ENCODE assay signal across 2 cellular contexts in the genomic region with DNA sequence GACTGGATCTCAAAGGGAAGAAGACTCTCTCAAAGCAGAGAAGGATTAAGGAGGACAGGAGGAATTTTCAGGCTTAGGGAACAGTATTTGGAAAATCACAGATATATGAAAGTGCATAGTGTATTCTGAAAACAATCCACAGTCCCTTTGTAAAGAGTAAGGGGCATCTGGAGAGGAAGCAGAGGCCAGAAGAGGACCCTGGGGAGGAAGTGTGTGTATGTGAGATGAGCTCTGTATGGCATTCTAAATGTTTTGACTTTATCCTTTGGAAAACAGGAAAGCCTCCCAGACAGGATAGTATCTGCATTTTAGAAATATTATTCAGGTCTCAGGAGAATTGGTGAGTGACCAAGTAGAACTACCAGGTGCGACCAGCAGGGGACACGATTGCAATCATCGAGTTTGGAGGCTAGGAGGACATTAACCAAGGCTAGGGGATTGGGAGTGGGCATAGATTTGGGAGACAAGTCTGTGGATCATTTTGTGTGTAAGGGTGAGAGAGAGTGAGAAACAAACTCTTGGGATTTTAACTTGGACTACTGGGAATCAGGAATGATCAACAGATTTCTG.
A peak's percentile ranks its signal among the peaks of the same experiment; 100 is the strongest.
TF ChIP-seq lines count a peak whose summit lies in the region.

No MANE protein-coding gene starts in this region.

TF ChIP-seq in HCT116, 20 proteins besides CTCF, POLR2A, EP300 and RAD21:
- no peak for TF ChIP-seq SIN3A (IDR thresholded peaks at IDR 0.05; ENCODE audit: low read depth)
- TF ChIP-seq CBX3 (IDR thresholded peaks at IDR 0.05; ENCODE audit: low read depth), result 0 out of 2 replicates have a peak, but pooled peaks have one; percentile 42
- TF ChIP-seq ZFX (IDR thresholded peaks at IDR 0.05), result no peak

TF ChIP-seq in HepG2, 621 proteins besides CTCF, POLR2A, EP300 and RAD21:
- TF ChIP-seq FOXC1 (CRISPR knock-in tag; IDR thresholded peaks at IDR 0.05; ENCODE audit: borderline replicate concordance), result no peak
- TF ChIP-seq SUZ12 (IDR thresholded peaks at IDR 0.05; ENCODE audit: low read depth, low read length), result no peak
- TF ChIP-seq BCL6 (CRISPR knock-in tag; IDR thresholded peaks at IDR 0.05), result no peak
- TF ChIP-seq RBM39 (IDR thresholded peaks at IDR 0.05; ENCODE audit: low read depth, low read length, poor library complexity, severe bottlenecking), result no peak
- TF ChIP-seq SRSF4 (IDR thresholded peaks at IDR 0.05; ENCODE audit: low read depth, low read length, poor library complexity, severe bottlenecking), result no peak
- TF ChIP-seq ZBTB7A (CRISPR knock-in tag; IDR thresholded peaks at IDR 0.05), result no peak
- TF ChIP-seq, protein P1, sequence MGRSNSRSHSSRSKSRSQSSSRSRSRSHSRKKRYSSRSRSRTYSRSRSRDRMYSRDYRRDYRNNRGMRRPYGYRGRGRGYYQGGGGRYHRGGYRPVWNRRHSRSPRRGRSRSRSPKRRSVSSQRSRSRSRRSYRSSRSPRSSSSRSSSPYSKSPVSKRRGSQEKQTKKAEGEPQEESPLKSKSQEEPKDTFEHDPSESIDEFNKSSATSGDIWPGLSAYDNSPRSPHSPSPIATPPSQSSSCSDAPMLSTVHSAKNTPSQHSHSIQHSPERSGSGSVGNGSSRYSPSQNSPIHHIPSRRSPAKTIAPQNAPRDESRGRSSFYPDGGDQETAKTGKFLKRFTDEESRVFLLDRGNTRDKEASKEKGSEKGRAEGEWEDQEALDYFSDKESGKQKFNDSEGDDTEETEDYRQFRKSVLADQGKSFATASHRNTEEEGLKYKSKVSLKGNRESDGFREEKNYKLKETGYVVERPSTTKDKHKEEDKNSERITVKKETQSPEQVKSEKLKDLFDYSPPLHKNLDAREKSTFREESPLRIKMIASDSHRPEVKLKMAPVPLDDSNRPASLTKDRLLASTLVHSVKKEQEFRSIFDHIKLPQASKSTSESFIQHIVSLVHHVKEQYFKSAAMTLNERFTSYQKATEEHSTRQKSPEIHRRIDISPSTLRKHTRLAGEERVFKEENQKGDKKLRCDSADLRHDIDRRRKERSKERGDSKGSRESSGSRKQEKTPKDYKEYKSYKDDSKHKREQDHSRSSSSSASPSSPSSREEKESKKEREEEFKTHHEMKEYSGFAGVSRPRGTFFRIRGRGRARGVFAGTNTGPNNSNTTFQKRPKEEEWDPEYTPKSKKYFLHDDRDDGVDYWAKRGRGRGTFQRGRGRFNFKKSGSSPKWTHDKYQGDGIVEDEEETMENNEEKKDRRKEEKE (IDR thresholded peaks at IDR 0.05), result no peak
- no peak for TF ChIP-seq ATF1 (CRISPR knock-in tag; IDR thresholded peaks at IDR 0.05)
- no peak for TF ChIP-seq ZNF124 (CRISPR knock-in tag; IDR thresholded peaks at IDR 0.05)
- TF ChIP-seq NFYB (CRISPR knock-in tag; IDR thresholded peaks at IDR 0.05), result no peak
- no peak for TF ChIP-seq ZNF710 (CRISPR knock-in tag; IDR thresholded peaks at IDR 0.05; ENCODE audit: borderline replicate concordance)
- TF ChIP-seq, protein P2, sequence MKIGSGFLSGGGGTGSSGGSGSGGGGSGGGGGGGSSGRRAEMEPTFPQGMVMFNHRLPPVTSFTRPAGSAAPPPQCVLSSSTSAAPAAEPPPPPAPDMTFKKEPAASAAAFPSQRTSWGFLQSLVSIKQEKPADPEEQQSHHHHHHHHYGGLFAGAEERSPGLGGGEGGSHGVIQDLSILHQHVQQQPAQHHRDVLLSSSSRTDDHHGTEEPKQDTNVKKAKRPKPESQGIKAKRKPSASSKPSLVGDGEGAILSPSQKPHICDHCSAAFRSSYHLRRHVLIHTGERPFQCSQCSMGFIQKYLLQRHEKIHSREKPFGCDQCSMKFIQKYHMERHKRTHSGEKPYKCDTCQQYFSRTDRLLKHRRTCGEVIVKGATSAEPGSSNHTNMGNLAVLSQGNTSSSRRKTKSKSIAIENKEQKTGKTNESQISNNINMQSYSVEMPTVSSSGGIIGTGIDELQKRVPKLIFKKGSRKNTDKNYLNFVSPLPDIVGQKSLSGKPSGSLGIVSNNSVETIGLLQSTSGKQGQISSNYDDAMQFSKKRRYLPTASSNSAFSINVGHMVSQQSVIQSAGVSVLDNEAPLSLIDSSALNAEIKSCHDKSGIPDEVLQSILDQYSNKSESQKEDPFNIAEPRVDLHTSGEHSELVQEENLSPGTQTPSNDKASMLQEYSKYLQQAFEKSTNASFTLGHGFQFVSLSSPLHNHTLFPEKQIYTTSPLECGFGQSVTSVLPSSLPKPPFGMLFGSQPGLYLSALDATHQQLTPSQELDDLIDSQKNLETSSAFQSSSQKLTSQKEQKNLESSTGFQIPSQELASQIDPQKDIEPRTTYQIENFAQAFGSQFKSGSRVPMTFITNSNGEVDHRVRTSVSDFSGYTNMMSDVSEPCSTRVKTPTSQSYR (CRISPR knock-in tag; IDR thresholded peaks at IDR 0.05; ENCODE audit: borderline replicate concordance), result no peak
- TF ChIP-seq IKZF1 (IDR thresholded peaks at IDR 0.05), result no peak
- TF ChIP-seq PLSCR1 (CRISPR knock-in tag; IDR thresholded peaks at IDR 0.05; ENCODE audit: borderline replicate concordance), result no peak
- TF ChIP-seq KDM3A (CRISPR knock-in tag; IDR thresholded peaks at IDR 0.05; ENCODE audit: low read depth), result no peak
- TF ChIP-seq ZNF737 (CRISPR knock-in tag; IDR thresholded peaks at IDR 0.05; ENCODE audit: borderline replicate concordance), result no peak
- no peak for TF ChIP-seq MYPOP (CRISPR knock-in tag; IDR thresholded peaks at IDR 0.05)
TF ChIP-seq in HepG2: peak in this region for 0.
